35 cellular contexts compared by ENCODE assay signal in genomic region chr3:191158247-191158646, GRCh38. TPM values are rescaled to one million over a fixed set of nuclear protein-coding genes. Genes with fewer than 3 reads are reported as not detected.
"Had no signal": no experiment of that assay in that cellular context is flagged by ENCODE, and none has a peak within 500 bp of the region (broad histone marks: within the 10 kb centered on the region; RNA-seq: fewer than 3 reads in every experiment).

No MANE protein-coding gene starts in this region.

- DNase-seq: activated B cell treated with CpG ODN at 0.5 μM for 24 hours; activated CD4-positive, alpha-beta memory T cell treated with anti-CD3 and anti-CD28 coated beads for 36 hours; activated CD4-positive, alpha-beta T cell treated with anti-CD3 and anti-CD28 coated beads for 4 hours; activated CD4-positive, alpha-beta T cell treated with anti-CD3 and anti-CD28 coated beads, Interleukin-2, amount 50 U/mL, for 1 hour; activated CD4-positive, CD25-positive, alpha-beta regulatory T cell treated with anti-CD3 and anti-CD28 coated beads, Interleukin-2, amount 50 U/mL, for 72 hours; activated CD8-positive, alpha-beta memory T cell treated with anti-CD3 and anti-CD28 coated beads, Interleukin-2, amount 50 U/mL, for 4 hours; activated effector memory CD4-positive, alpha-beta T cell treated with Interleukin-2 at 50 U/mL for 16 hours; activated naive CD4-positive, alpha-beta T cell treated with anti-CD3 and anti-CD28 coated beads, Interleukin-2, amount 10 ng/mL, durations not matched to agents 7 days and 5 days; activated naive CD8-positive, alpha-beta T cell treated with anti-CD3 and anti-CD28 coated beads, Interleukin-2, amount 50 U/mL, for 24 hours; activated T-cell treated with anti-CD3 and anti-CD28 coated beads for 4 hours; activated T-cell treated with anti-CD3 and anti-CD28 coated beads, Interleukin-2, amount 50 U/mL, for 4 hours; anterior cingulate cortex; brain microvascular endothelial cell; Karpas-422; MG63; NCI-H1048; NCI-H1436; NCI-H1694; NCI-H1930; NCI-H2081 treated with DMSO at 0.1 percent for 48 hours; NCI-H226; NCI-H446 treated with DMSO at 0.1 percent for 48 hours; NCI-H524; NCI-H69; Right ventricle myocardium superior; SW 1271; T-helper 1 cell; T-helper 2 cell; T-helper 9 cell had no signal

- H3K27me3 ChIP-seq: brain microvascular endothelial cell, cardiac muscle cell, MG63 had no signal

- H3K27ac Mint-ChIP-seq: activated B cell treated with CpG ODN at 0.5 μM for 24 hours; activated CD4-positive, alpha-beta memory T cell treated with anti-CD3 and anti-CD28 coated beads for 36 hours; activated naive CD4-positive, alpha-beta T cell treated with anti-CD3 and anti-CD28 coated beads, Interleukin-2, amount 10 ng/mL, durations not matched to agents 7 days and 5 days; activated naive CD8-positive, alpha-beta T cell; activated naive CD8-positive, alpha-beta T cell treated with anti-CD3 and anti-CD28 coated beads, Interleukin-2, amount 50 U/mL, for 24 hours; activated T-helper 1 cell treated with anti-CD3 and anti-CD28 coated beads, Interleukin-12 subunit alpha, Interleukin-12 subunit beta, Interleukin-2, Interleukin-4 antibody, amounts not matched to agents 30 ng/mL and 10 ng/mL and 1 ng/mL, durations not matched to agents 14 hours and 24 hours and 36 hours had no signal

- H3K36me3 Mint-ChIP-seq: activated CD4-positive, alpha-beta memory T cell treated with anti-CD3 and anti-CD28 coated beads for 36 hours; activated naive CD4-positive, alpha-beta T cell treated with anti-CD3 and anti-CD28 coated beads, Interleukin-2, amount 10 ng/mL, durations not matched to agents 7 days and 5 days; activated naive CD8-positive, alpha-beta T cell had no signal

- H3K4me1 Mint-ChIP-seq: activated B cell treated with CpG ODN at 0.5 μM for 24 hours; activated naive CD4-positive, alpha-beta T cell treated with anti-CD3 and anti-CD28 coated beads, Interleukin-2, amount 10 ng/mL, durations not matched to agents 7 days and 5 days; activated naive CD8-positive, alpha-beta T cell treated with anti-CD3 and anti-CD28 coated beads, Interleukin-2, amount 50 U/mL, for 24 hours; central memory CD8-positive, alpha-beta T cell had no signal

- ATAC-seq: activated naive CD8-positive, alpha-beta T cell treated with anti-CD3 and anti-CD28 coated beads, Interleukin-2, amount 50 U/mL, for 24 hours; activated T-cell treated with anti-CD3 and anti-CD28 coated beads, Interleukin-2, amount 50 U/mL, for 4 hours had no signal

- H3K4me3 Mint-ChIP-seq: activated B cell treated with CpG ODN at 0.5 μM for 24 hours; activated CD4-positive, alpha-beta memory T cell treated with anti-CD3 and anti-CD28 coated beads for 36 hours; activated naive CD4-positive, alpha-beta T cell treated with anti-CD3 and anti-CD28 coated beads, Interleukin-2, amount 10 ng/mL, durations not matched to agents 7 days and 5 days; activated naive CD8-positive, alpha-beta T cell; activated naive CD8-positive, alpha-beta T cell treated with anti-CD3 and anti-CD28 coated beads, Interleukin-2, amount 50 U/mL, for 24 hours; activated T-cell treated with anti-CD3 and anti-CD28 coated beads, Interleukin-2, amount 50 U/mL, for 4 hours; activated T-helper 1 cell treated with anti-CD3 and anti-CD28 coated beads, Interleukin-12 subunit alpha, Interleukin-12 subunit beta, Interleukin-2, Interleukin-4 antibody, amounts not matched to agents 30 ng/mL and 10 ng/mL and 1 ng/mL, durations not matched to agents 14 hours and 24 hours and 36 hours; central memory CD8-positive, alpha-beta T cell had no signal

- H3K4me3 ChIP-seq: cardiac muscle cell, MG63 had no signal

- H3K27ac ChIP-seq: brain microvascular endothelial cell, cardiac muscle cell, VCaP had no signal

- H3K36me3 ChIP-seq: brain microvascular endothelial cell, cardiac muscle cell, MG63 had no signal

- H3K27me3 Mint-ChIP-seq: activated B cell treated with CpG ODN at 0.5 μM for 24 hours; activated CD4-positive, alpha-beta memory T cell treated with anti-CD3 and anti-CD28 coated beads for 36 hours; activated naive CD4-positive, alpha-beta T cell treated with anti-CD3 and anti-CD28 coated beads, Interleukin-2, amount 10 ng/mL, durations not matched to agents 7 days and 5 days; activated naive CD8-positive, alpha-beta T cell; activated naive CD8-positive, alpha-beta T cell treated with anti-CD3 and anti-CD28 coated beads, Interleukin-2, amount 50 U/mL, for 24 hours; central memory CD8-positive, alpha-beta T cell had no signal

RNA-seq across cellular contexts. Expression of gene OSTN, which starts 40.8 kb away (rescaled TPM):
- total RNA-seq: activated B cell treated with CpG ODN at 0.5 μM for 24 hours; activated CD4-positive, alpha-beta memory T cell treated with anti-CD3 and anti-CD28 coated beads for 36 hours; activated T-cell treated with anti-CD3 and anti-CD28 coated beads, Interleukin-2, amount 50 U/mL, for 4 hours; activated T-helper 1 cell treated with anti-CD3 and anti-CD28 coated beads, Interleukin-12 subunit alpha, Interleukin-12 subunit beta, Interleukin-2, Interleukin-4 antibody, amounts not matched to agents 30 ng/mL and 10 ng/mL and 1 ng/mL, durations not matched to agents 14 hours and 24 hours and 36 hours; chondrocyte; Right ventricle myocardium superior had no signal
- polyA plus RNA-seq: cardiac muscle cell had no signal
